ENCODE assay signal across 8 cellular contexts in genomic region chr2:69828913-69829242, GRCh38. TPM values are rescaled to one million over a fixed set of nuclear protein-coding genes. Genes with fewer than 3 reads are reported as not detected.
DNase-seq lines count a peak whose midpoint lies in the region; ATAC-seq and TF ChIP-seq lines count a peak whose summit lies in the region.

No MANE protein-coding gene starts in this region.

- H3K27ac Mint-ChIP-seq in natural killer cell: peak overlapping the region; percentile 81 to 99

- no peaks in the 10 kb centered on the region for H3K27me3 Mint-ChIP-seq in natural killer cell (ENCODE audit: low read depth in 2 of 2)

- DNase-seq in caudate nucleus (lab: John Stamatoyannopoulos, UW): no peak
- DNase-seq in natural killer cell: no peak
- DNase-seq in cortex of kidney (lab: John Stamatoyannopoulos, UW): no peak
- no peak for DNase-seq in NCI-H2171 treated with DMSO at 0.1 percent for 48 hours (lab: John Stamatoyannopoulos, UW)
- no peak for DNase-seq in activated CD4-positive, alpha-beta T cell treated with anti-CD3 and anti-CD28 coated beads for 48 hours
- no peak for DNase-seq in H4 (ENCODE audit: low spot score)

- ATAC-seq in GM19043 (IDR thresholded peaks at IDR 0.05; ENCODE audit: low read depth, unreplicated experiment) (peak; percentile 3), HG03460 (IDR thresholded peaks at IDR 0.05; ENCODE audit: unreplicated experiment) (peak; percentile 11), natural killer cell (no peak)

- no peak for TF ChIP-seq CTCF in natural killer cell (IDR thresholded peaks at IDR 0.05)

- peak overlapping the region; percentile 99 for H3K4me3 Mint-ChIP-seq in natural killer cell

- intact Hi-C loops in natural killer cell (cut with micrococcal nuclease): loop anchor here (1.0 to 10.0 kb wide), 5 partner anchors 54 to 394 kb away; partner anchors contain the start of genes AAK1, NFU1 and PCBP1

- no peaks in the 10 kb centered on the region for H3K36me3 Mint-ChIP-seq in natural killer cell

- H3K4me1 Mint-ChIP-seq in natural killer cell: peaks cover 34 to 42% of the 10 kb centered on the region in 2 donors

- no peaks in the 10 kb centered on the region for H3K9me3 Mint-ChIP-seq in natural killer cell

- H3K27ac ChIP-seq in caudate nucleus (ENCODE audit: low read depth, low read length): peak overlapping the region; percentile 91

RNA-seq across cellular contexts. Expression of gene GMCL1, which starts 0.6 kb away (rescaled TPM):
- total RNA-seq in natural killer cell: 10 to 100 TPM; 34.6 to 49.4 (median 35.9) TPM
- total RNA-seq in H4 (2014; rRNA removed; shearing (Covaris generic)): 3.1 and 7.5 TPM in 2 replicates

Comparison
In these comparisons a context has a peak if more than half of its experiments do, and no peak if none do; other contexts are left out.
1. ATAC-seq: peak in GM19043 (single experiment) and HG03460 (single experiment); none in natural killer cell (0 of 3).